Comparison of ENCODE assay signal across 30 cellular contexts in genomic region chr12:48739618-48740269, GRCh38.
"Had no signal": no experiment of that assay in that cellular context is flagged by ENCODE, and none has a peak within 500 bp of the region (broad histone marks: within the 10 kb centered on the region; RNA-seq: fewer than 3 reads in every experiment).

No MANE protein-coding gene starts in this region.

- H3K9me3 ChIP-seq: adrenal gland, breast epithelium, colonic mucosa had no signal

- H3K4me1 ChIP-seq: adrenal gland, breast epithelium, colonic mucosa had no signal

- DNase-seq: activated CD4-positive, alpha-beta memory T cell treated with anti-CD3 and anti-CD28 coated beads for 36 hours; activated CD4-positive, alpha-beta T cell treated with anti-CD3 and anti-CD28 coated beads for 36 hours; activated CD4-positive, alpha-beta T cell treated with anti-CD3 and anti-CD28 coated beads, Interleukin-2, amount 10 ng/mL, durations not matched to agents 24 days and 14 days; activated CD4-positive, CD25-positive, alpha-beta regulatory T cell; activated CD4-positive, CD25-positive, alpha-beta regulatory T cell treated with anti-CD3 and anti-CD28 coated beads, Interleukin-2, amount 50 U/mL, for 72 hours; activated CD8-positive, alpha-beta memory T cell treated with anti-CD3 and anti-CD28 coated beads, Interleukin-2, amount 10 ng/mL, durations not matched to agents 7 days and 5 days; activated CD8-positive, alpha-beta memory T cell treated with anti-CD3 and anti-CD28 coated beads, Interleukin-2, amount 50 U/mL, for 4 hours; activated CD8-positive, alpha-beta T cell treated with anti-CD3 and anti-CD28 coated beads, Interleukin-2, amount 10 ng/mL, durations not matched to agents 7 days and 5 days; activated effector memory CD4-positive, alpha-beta T cell treated with anti-CD3 and anti-CD28 coated beads, Interleukin-2, amount 50 U/mL, for 16 hours; activated naive CD4-positive, alpha-beta T cell treated with anti-CD3 and anti-CD28 coated beads for 36 hours; activated naive CD8-positive, alpha-beta T cell treated with anti-CD3 and anti-CD28 coated beads for 36 hours; activated naive CD8-positive, alpha-beta T cell treated with anti-CD3 and anti-CD28 coated beads, Interleukin-2, amount 50 U/mL, for 24 hours; activated T-cell treated with anti-CD3 and anti-CD28 coated beads, Interleukin-2, amount 50 U/mL, for 1 hour; activated T-cell treated with anti-CD3 and anti-CD28 coated beads, Interleukin-2, amount 50 U/mL, for 48 hours; adrenal gland; amygdala; aorta; central memory CD4-positive, alpha-beta T cell; cerebellar nuclear complex; colonic mucosa; effector memory CD4-positive, alpha-beta T cell; endodermal cell; foreskin fibroblast; head of caudate nucleus; T-helper 17 cell; T1000 had no signal

- H3K4me3 ChIP-seq: adrenal gland, breast epithelium, cardiac muscle cell, colonic mucosa had no signal

- ATAC-seq: activated CD4-positive, alpha-beta T cell treated with anti-CD3 and anti-CD28 coated beads for 36 hours; activated CD8-positive, alpha-beta memory T cell treated with anti-CD3 and anti-CD28 coated beads, Interleukin-2, amount 10 ng/mL, durations not matched to agents 7 days and 5 days; activated CD8-positive, alpha-beta T cell treated with anti-CD3 and anti-CD28 coated beads, Interleukin-2, amount 10 ng/mL, durations not matched to agents 7 days and 5 days; activated naive CD8-positive, alpha-beta T cell treated with anti-CD3 and anti-CD28 coated beads, Interleukin-2, amount 50 U/mL, for 24 hours; esophagus mucosa; T-helper 17 cell had no signal

- FAIRE-seq: frontal cortex had no signal

- H3K27me3 ChIP-seq: breast epithelium, colonic mucosa had no signal

- H3K27ac ChIP-seq: adrenal gland, breast epithelium, cardiac muscle cell, colonic mucosa had no signal

- H3K36me3 ChIP-seq: adrenal gland, breast epithelium, cardiac muscle cell, colonic mucosa had no signal
